1 cellular context compared by ENCODE assay signal in the genomic region with DNA sequence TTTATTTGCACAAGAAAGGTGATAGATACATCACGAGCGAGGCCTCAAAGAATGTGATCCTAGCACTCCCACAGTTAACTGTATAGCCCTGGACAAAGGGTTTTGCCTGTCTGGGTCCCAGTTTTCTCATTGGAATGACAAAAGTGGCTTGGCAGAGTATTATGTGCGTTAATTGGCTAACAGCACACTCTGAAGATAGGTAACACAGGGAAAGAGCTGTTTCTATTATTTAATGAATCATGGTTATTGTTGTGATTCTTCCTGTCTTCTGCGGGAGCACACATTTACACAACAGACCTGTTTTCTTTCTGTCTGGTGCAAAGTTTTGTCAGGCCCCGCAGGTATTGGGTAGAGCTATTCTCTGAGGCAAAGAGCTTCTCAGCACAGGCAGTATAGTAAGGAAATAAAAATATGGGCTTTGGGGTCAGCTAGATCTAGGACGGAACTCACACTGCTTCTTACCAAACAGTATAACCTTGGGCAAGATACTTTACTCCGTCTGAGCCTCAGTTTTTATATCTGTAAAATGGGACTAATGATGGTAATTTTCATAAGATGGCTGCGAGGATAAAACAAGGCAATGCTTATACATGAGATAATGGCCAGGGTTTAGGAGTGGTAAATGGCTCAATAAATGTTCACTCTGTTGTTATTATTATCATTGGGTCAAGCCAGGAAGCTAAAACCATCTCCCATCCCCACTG.
TF ChIP-seq lines count a peak whose summit lies in the region.

No MANE protein-coding gene starts in this region.

TF ChIP-seq in K562, 482 proteins besides CTCF, POLR2A, EP300 and RAD21 (continued from another document):
- TF ChIP-seq, protein P1, sequence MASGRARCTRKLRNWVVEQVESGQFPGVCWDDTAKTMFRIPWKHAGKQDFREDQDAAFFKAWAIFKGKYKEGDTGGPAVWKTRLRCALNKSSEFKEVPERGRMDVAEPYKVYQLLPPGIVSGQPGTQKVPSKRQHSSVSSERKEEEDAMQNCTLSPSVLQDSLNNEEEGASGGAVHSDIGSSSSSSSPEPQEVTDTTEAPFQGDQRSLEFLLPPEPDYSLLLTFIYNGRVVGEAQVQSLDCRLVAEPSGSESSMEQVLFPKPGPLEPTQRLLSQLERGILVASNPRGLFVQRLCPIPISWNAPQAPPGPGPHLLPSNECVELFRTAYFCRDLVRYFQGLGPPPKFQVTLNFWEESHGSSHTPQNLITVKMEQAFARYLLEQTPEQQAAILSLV (tag; IDR thresholded peaks at IDR 0.05): no peak
- TF ChIP-seq BCOR (IDR thresholded peaks at IDR 0.05): peak; percentile 19; the same call in 1 of the 2 replicates
- TF ChIP-seq JUNB (CRISPR knock-in tag; conservative IDR thresholded peaks at IDR 0.05): no peak
- TF ChIP-seq TRIM28 (IDR thresholded peaks at IDR 0.05): no peak
- TF ChIP-seq TOE1 (IDR thresholded peaks at IDR 0.05; ENCODE audit: borderline replicate concordance): no peak
- TF ChIP-seq TOE1 (CRISPR knock-in tag; IDR thresholded peaks at IDR 0.05; ENCODE audit: borderline replicate concordance, low read depth): no peak
- no peak for TF ChIP-seq IFI16 (CRISPR knock-in tag; IDR thresholded peaks at IDR 0.05)
- TF ChIP-seq ZFP1 (CRISPR knock-in tag; IDR thresholded peaks at IDR 0.05): no peak
- TF ChIP-seq ERF (CRISPR knock-in tag; IDR thresholded peaks at IDR 0.05): no peak
- TF ChIP-seq ZNF75A (CRISPR knock-in tag; IDR thresholded peaks at IDR 0.05): no peak
- TF ChIP-seq ZNF639 (CRISPR knock-in tag; conservative IDR thresholded peaks at IDR 0.05 in 1 of 2, IDR thresholded peaks at IDR 0.05 in 1 of 2): no peak
- peak; percentile 77 for TF ChIP-seq RBM25 (IDR thresholded peaks at IDR 0.05; ENCODE audit: low read depth, low read length, severe bottlenecking)
- TF ChIP-seq CREM (IDR thresholded peaks at IDR 0.05; ENCODE audit: low read depth): no peak
- TF ChIP-seq, protein P2, sequence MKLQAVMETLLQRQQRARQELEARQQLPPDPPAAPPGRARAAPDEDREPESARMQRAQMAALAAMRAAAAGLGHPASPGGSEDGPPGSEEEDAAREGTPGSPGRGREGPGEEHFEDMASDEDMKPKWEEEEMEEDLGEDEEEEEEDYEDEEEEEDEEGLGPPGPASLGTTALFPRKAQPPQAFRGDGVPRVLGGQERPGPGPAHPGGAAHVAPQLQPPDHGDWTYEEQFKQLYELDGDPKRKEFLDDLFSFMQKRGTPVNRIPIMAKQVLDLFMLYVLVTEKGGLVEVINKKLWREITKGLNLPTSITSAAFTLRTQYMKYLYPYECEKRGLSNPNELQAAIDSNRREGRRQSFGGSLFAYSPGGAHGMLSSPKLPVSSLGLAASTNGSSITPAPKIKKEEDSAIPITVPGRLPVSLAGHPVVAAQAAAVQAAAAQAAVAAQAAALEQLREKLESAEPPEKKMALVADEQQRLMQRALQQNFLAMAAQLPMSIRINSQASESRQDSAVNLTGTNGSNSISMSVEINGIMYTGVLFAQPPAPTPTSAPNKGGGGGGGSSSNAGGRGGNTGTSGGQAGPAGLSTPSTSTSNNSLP (IDR thresholded peaks at IDR 0.05; ENCODE audit: borderline replicate concordance, low read depth, low read length): no peak
- no peak for TF ChIP-seq NR2F6 (CRISPR knock-in tag; IDR thresholded peaks at IDR 0.05)
- TF ChIP-seq MBD1 (CRISPR knock-in tag; IDR thresholded peaks at IDR 0.05): no peak
